ENCODE assay signal across 11 cellular contexts in genomic region chr1:205301842-205302588, GRCh38. TPM values are rescaled to one million over a fixed set of nuclear protein-coding genes. Genes with fewer than 3 reads are reported as not detected.
DNase-seq lines count a peak whose midpoint lies in the region; ATAC-seq and TF ChIP-seq lines count a peak whose summit lies in the region.
"Had no signal": no experiment of that assay in that cellular context is flagged by ENCODE, and none has a peak within 500 bp of the region (broad histone marks: within the 10 kb centered on the region; RNA-seq: fewer than 3 reads in every experiment).

No MANE protein-coding gene starts in this region.

- H3K9me3 Mint-ChIP-seq in H9 (no peaks in the 10 kb centered on the region; a peak in 1 of 5 replicates), WTC11 (no peaks in the 10 kb centered on the region)
- no peaks in the 10 kb centered on the region for H3K9me3 Mint-ChIP-seq in stimulated activated effector memory CD8-positive, alpha-beta T cell treated with anti-CD3 and anti-CD28 coated beads, Interleukin-12 subunit alpha, Interleukin-12 subunit beta, amount 100 ng/mL, for 72 hours
- no peaks in the 10 kb centered on the region for H3K9me3 Mint-ChIP-seq in natural killer cell treated with Interleukin-12 subunit alpha and Interleukin-12 subunit beta and Interleukin-15 and Interleukin-18, amount 100 ng/mL, for 72 hours
- H3K9me3 Mint-ChIP-seq in activated T-helper 2 cell treated with anti-CD3 and anti-CD28 coated beads, Interferon-gamma antibody, Interleukin-2, Interleukin-4, amounts not matched to agents 10 μg/mL and 5 μg/mL and 100 μg/mL, durations not matched to agents 14 hours and 24 hours and 36 hours: no peaks in the 10 kb centered on the region

- peak overlapping the region; percentile 42 for H2BK5ac ChIP-seq in H9 (ENCODE audit: insufficient read length, low read length)

- H3K79me1 ChIP-seq in H9 (ENCODE audit: insufficient read depth, low read depth, low read length, poor library complexity, severe bottlenecking): no peaks in the 10 kb centered on the region

- peak overlapping the region; percentile 24 for H3K18ac ChIP-seq in H9 (ENCODE audit: insufficient read length, low read depth, low read length)

- no peak; the same call in 1 of the 2 replicates for ATAC-seq in WTC11
- no peak for ATAC-seq in stimulated activated effector memory CD8-positive, alpha-beta T cell treated with anti-CD3 and anti-CD28 coated beads, Interleukin-12 subunit alpha, Interleukin-12 subunit beta, amount 100 ng/mL, for 72 hours
- ATAC-seq in heart right ventricle: no peak
- no peak for ATAC-seq in natural killer cell treated with Interleukin-12 subunit alpha and Interleukin-12 subunit beta and Interleukin-15 and Interleukin-18, amount 100 ng/mL, for 72 hours
- ATAC-seq: K562 had no signal

- no peak overlapping the region for H3T11ph ChIP-seq in H9 (ENCODE audit: low read length)

- no peak overlapping the region for H2BK15ac ChIP-seq in H9 (ENCODE audit: low read depth, low read length)

- H3K23me2 ChIP-seq in H9 (ENCODE audit: insufficient read length, low read depth, low read length, poor library complexity, severe bottlenecking): peaks cover 5% of the 10 kb centered on the region

- no peak overlapping the region for H3K4ac ChIP-seq in H9 (ENCODE audit: low read depth, low read length)

- no peak overlapping the region for H2AFZ ChIP-seq in H9 (ENCODE audit: low read length)

- H3K27ac Mint-ChIP-seq in H9 (peak overlapping the region; percentile 100), WTC11 (peak overlapping the region; percentile 100)
- H3K27ac Mint-ChIP-seq in stimulated activated effector memory CD8-positive, alpha-beta T cell treated with anti-CD3 and anti-CD28 coated beads, Interleukin-12 subunit alpha, Interleukin-12 subunit beta, amount 100 ng/mL, for 72 hours: peak overlapping the region; percentile 56
- no peak overlapping the region for H3K27ac Mint-ChIP-seq in natural killer cell treated with Interleukin-12 subunit alpha and Interleukin-12 subunit beta and Interleukin-15 and Interleukin-18, amount 100 ng/mL, for 72 hours
- H3K27ac Mint-ChIP-seq in activated T-helper 2 cell treated with anti-CD3 and anti-CD28 coated beads, Interferon-gamma antibody, Interleukin-2, Interleukin-4, amounts not matched to agents 10 μg/mL and 5 μg/mL and 100 μg/mL, durations not matched to agents 14 hours and 24 hours and 36 hours: no peak overlapping the region

- no peak overlapping the region for H4K8ac ChIP-seq in H9 (replicated peaks; ENCODE audit: insufficient read length, low read depth, low read length)

- no peaks in the 10 kb centered on the region for H3K9me3 ChIP-seq in H9 (ENCODE audit: control insufficient read depth, low read depth, low read length)
- no peaks in the 10 kb centered on the region for H3K9me3 ChIP-seq in iPS-15b (ENCODE audit: control insufficient read depth, insufficient read depth, low read length)
- H3K9me3 ChIP-seq in heart right ventricle: no peaks in the 10 kb centered on the region

- peak overlapping the region; percentile 8 for H2BK120ac ChIP-seq in H9 (ENCODE audit: low read depth, low read length, poor library complexity, severe bottlenecking)

- no peak overlapping the region for H3K56ac ChIP-seq in H9 (ENCODE audit: insufficient read length, low read depth, low read length)

- TF ChIP-seq CTCF in H9 (conservative IDR thresholded peaks at IDR 0.05) (no peak), WTC11 (IDR thresholded peaks at IDR 0.05) (no peak), heart right ventricle (IDR thresholded peaks at IDR 0.05) (no peak)

- H3K4me3 Mint-ChIP-seq in H9 (peak overlapping the region; percentile 0 to 74; a peak in 3 of 5 replicates), WTC11 (peak overlapping the region; percentile 38)
- no peak overlapping the region for H3K4me3 Mint-ChIP-seq in stimulated activated effector memory CD8-positive, alpha-beta T cell treated with anti-CD3 and anti-CD28 coated beads, Interleukin-12 subunit alpha, Interleukin-12 subunit beta, amount 100 ng/mL, for 72 hours
- H3K4me3 Mint-ChIP-seq in natural killer cell treated with Interleukin-12 subunit alpha and Interleukin-12 subunit beta and Interleukin-15 and Interleukin-18, amount 100 ng/mL, for 72 hours: no peak overlapping the region
- H3K4me3 Mint-ChIP-seq in activated T-helper 2 cell treated with anti-CD3 and anti-CD28 coated beads, Interferon-gamma antibody, Interleukin-2, Interleukin-4, amounts not matched to agents 10 μg/mL and 5 μg/mL and 100 μg/mL, durations not matched to agents 14 hours and 24 hours and 36 hours (ENCODE audit: low read depth): no peak overlapping the region

- CTCF ChIA-PET in WTC11 (lab: Charles Lee): interaction anchor here (0.5 to 8.7 kb wide), 17 partner anchors 12 to 240 kb away, joined by 3 to 114 read pairs (median 8); partner anchors contain the start of genes NUAK2 and TMCC2

- H3K4me1 ChIP-seq in H9 (ENCODE audit: insufficient read depth, low read length) (peaks cover 15% of the 10 kb centered on the region; the same call in 1 of the 2 replicates), iPS-15b (ENCODE audit: control insufficient read depth, insufficient read depth, low read length) (peaks cover 35% of the 10 kb centered on the region), heart right ventricle (peaks cover 0 to 17% (median 0%) of the 10 kb centered on the region in 9 donors)

- H3K4me2 ChIP-seq in H9 (ENCODE audit: insufficient read depth, insufficient read length, low read length): peak overlapping the region; percentile 15

- H3K9ac ChIP-seq in H9 (ENCODE audit: extremely low read depth, insufficient read length, low read length) (peak overlapping the region; percentile 1), iPS-15b (ENCODE audit: low read depth, low read length) (peak overlapping the region; percentile 58)

- no CpG with 5 or more reads among the region's 6 CpGs for WGBS in H9 (ENCODE audit: extremely low coverage, insufficient read length, low lambda C conversion rate)
- 87 to 91% methylated on average over 6 of the region's 6 CpGs for WGBS in heart right ventricle, 2 donors

- no peaks in the 10 kb centered on the region for H3K27me3 ChIP-seq in H9 (ENCODE audit: insufficient read depth, low read length)
- no peaks in the 10 kb centered on the region for H3K27me3 ChIP-seq in iPS-15b (ENCODE audit: control insufficient read depth, insufficient read depth, low read length)
- no peaks in the 10 kb centered on the region for H3K27me3 ChIP-seq in heart right ventricle

- H4K5ac ChIP-seq in H9 (ENCODE audit: insufficient read length, low read depth, low read length): no peak overlapping the region

- H3K4me1 Mint-ChIP-seq in H9: peaks cover 49 to 60% of the 10 kb centered on the region in 2 experiments
- peaks cover 55% of the 10 kb centered on the region for H3K4me1 Mint-ChIP-seq in WTC11
- peaks cover 35% of the 10 kb centered on the region for H3K4me1 Mint-ChIP-seq in stimulated activated effector memory CD8-positive, alpha-beta T cell treated with anti-CD3 and anti-CD28 coated beads, Interleukin-12 subunit alpha, Interleukin-12 subunit beta, amount 100 ng/mL, for 72 hours
- H3K4me1 Mint-ChIP-seq in natural killer cell treated with Interleukin-12 subunit alpha and Interleukin-12 subunit beta and Interleukin-15 and Interleukin-18, amount 100 ng/mL, for 72 hours (ENCODE audit: low read depth in 2 of 2): peaks cover 14 to 15% of the 10 kb centered on the region in 2 donors
- peaks cover 13% of the 10 kb centered on the region for H3K4me1 Mint-ChIP-seq in activated T-helper 2 cell treated with anti-CD3 and anti-CD28 coated beads, Interferon-gamma antibody, Interleukin-2, Interleukin-4, amounts not matched to agents 10 μg/mL and 5 μg/mL and 100 μg/mL, durations not matched to agents 14 hours and 24 hours and 36 hours (ENCODE audit: low read depth)

- DNase-seq in H9 (no peak), WTC11 (ENCODE audit: low spot score) (no peak), nucleus accumbens (lab: John Stamatoyannopoulos, UW) (no peak), heart right ventricle (no peak)
- no peak for DNase-seq in stimulated activated effector memory CD8-positive, alpha-beta T cell treated with anti-CD3 and anti-CD28 coated beads, Interleukin-12 subunit alpha, Interleukin-12 subunit beta, amount 100 ng/mL, for 72 hours (ENCODE audit: low spot score in 2 of 2)
- no peak for DNase-seq in natural killer cell treated with Interleukin-12 subunit alpha and Interleukin-12 subunit beta and Interleukin-15 and Interleukin-18, amount 100 ng/mL, for 72 hours (ENCODE audit: low spot score)
- no peak for DNase-seq in activated T-helper 2 cell treated with anti-CD3 and anti-CD28 coated beads, Interferon-gamma antibody, Interleukin-2, Interleukin-4, amounts not matched to agents 10 μg/mL and 5 μg/mL and 100 μg/mL, durations not matched to agents 14 hours and 24 hours and 36 hours (ENCODE audit: low spot score)
- DNase-seq: activated CD4-positive, alpha-beta T cell treated with anti-CD3 and anti-CD28 coated beads, Interleukin-2, amount 50 U/mL, for 48 hours; NK-92 treated with Interleukin-12 subunit alpha and Interleukin-12 subunit beta, amount 100 ng/mL, for 24 hours had no signal

- H3K36me3 ChIP-seq in iPS-15b (ENCODE audit: control insufficient read depth, insufficient read depth, low read length) (peaks cover 41% of the 10 kb centered on the region), heart right ventricle (peaks cover 0 to 55% (median 0%) of the 10 kb centered on the region in 9 donors)

- H3K79me2 ChIP-seq in H9 (ENCODE audit: insufficient read depth, low read length): no peaks in the 10 kb centered on the region

- H2BK20ac ChIP-seq in H9 (ENCODE audit: low read depth, low read length, poor library complexity, severe bottlenecking): no peak overlapping the region

- H3K27me3 Mint-ChIP-seq in H9 (ENCODE audit: low read depth) (no peaks in the 10 kb centered on the region), WTC11 (ENCODE audit: low read depth) (no peaks in the 10 kb centered on the region)
- no peaks in the 10 kb centered on the region for H3K27me3 Mint-ChIP-seq in natural killer cell treated with Interleukin-12 subunit alpha and Interleukin-12 subunit beta and Interleukin-15 and Interleukin-18, amount 100 ng/mL, for 72 hours
- no peaks in the 10 kb centered on the region for H3K27me3 Mint-ChIP-seq in activated T-helper 2 cell treated with anti-CD3 and anti-CD28 coated beads, Interferon-gamma antibody, Interleukin-2, Interleukin-4, amounts not matched to agents 10 μg/mL and 5 μg/mL and 100 μg/mL, durations not matched to agents 14 hours and 24 hours and 36 hours (ENCODE audit: low read depth)

- peak overlapping the region; percentile 52 for H2BK12ac ChIP-seq in H9 (ENCODE audit: insufficient read length, low read depth, low read length)

- H4K20me1 ChIP-seq in H9 (ENCODE audit: control insufficient read depth, insufficient read depth, insufficient read length): no peaks in the 10 kb centered on the region

- H4K91ac ChIP-seq in H9 (ENCODE audit: insufficient read length, low read depth, low read length): peak overlapping the region; percentile 12

- intact Hi-C loops in heart right ventricle (cut with DNase I): no loop called here
- intact Hi-C loops in activated T-helper 2 cell treated with anti-CD3 and anti-CD28 coated beads, Interferon-gamma antibody, Interleukin-2, Interleukin-4, amounts not matched to agents 10 μg/mL and 5 μg/mL and 100 μg/mL, durations not matched to agents 14 hours and 24 hours and 36 hours (cut with micrococcal nuclease): no loop called here

- H3K23ac ChIP-seq in H9 (ENCODE audit: insufficient read length, low read depth, low read length): no peak overlapping the region

- H3K4me3 ChIP-seq in iPS-15b (ENCODE audit: low read depth, low read length) (no peak overlapping the region), heart right ventricle (no peak overlapping the region)
- H3K4me3 ChIP-seq: K562 had no signal

- POLR2A ChIA-PET in WTC11 (lab: Charles Lee): interaction anchor here (0.8 to 7.7 kb wide), 10 partner anchors 12 to 143 kb away, joined by 3 to 186 read pairs (median 12); partner anchors contain the start of gene NUAK2

- peak overlapping the region; percentile 69 for H3K14ac ChIP-seq in H9 (ENCODE audit: insufficient read depth, low read length)

- no peak overlapping the region for H2AK5ac ChIP-seq in H9 (ENCODE audit: insufficient read length, low read length)

- H3K36me3 Mint-ChIP-seq in H9 (ENCODE audit: insufficient read depth in 1 of 3, low read depth in 3 of 3): peaks cover 29 to 47% (median 47%) of the 10 kb centered on the region in 3 experiments
- peaks cover 35% of the 10 kb centered on the region for H3K36me3 Mint-ChIP-seq in WTC11
- peaks cover 51% of the 10 kb centered on the region for H3K36me3 Mint-ChIP-seq in stimulated activated effector memory CD8-positive, alpha-beta T cell treated with anti-CD3 and anti-CD28 coated beads, Interleukin-12 subunit alpha, Interleukin-12 subunit beta, amount 100 ng/mL, for 72 hours
- H3K36me3 Mint-ChIP-seq in natural killer cell treated with Interleukin-12 subunit alpha and Interleukin-12 subunit beta and Interleukin-15 and Interleukin-18, amount 100 ng/mL, for 72 hours: no peaks in the 10 kb centered on the region
- peaks cover 23% of the 10 kb centered on the region for H3K36me3 Mint-ChIP-seq in activated T-helper 2 cell treated with anti-CD3 and anti-CD28 coated beads, Interferon-gamma antibody, Interleukin-2, Interleukin-4, amounts not matched to agents 10 μg/mL and 5 μg/mL and 100 μg/mL, durations not matched to agents 14 hours and 24 hours and 36 hours (ENCODE audit: low read depth)

- peak overlapping the region; percentile 99 for H3K27ac ChIP-seq in H9 (ENCODE audit: insufficient read length, low read depth, low read length)
- no peak overlapping the region for H3K27ac ChIP-seq in heart right ventricle

RNA-seq across cellular contexts. Expression of gene NUAK2, which starts 19.5 kb away (rescaled TPM):
- 15.4 and 15.5 TPM in 2 replicates for total RNA-seq in H9 (2021)
- 8.7 to 10.8 TPM (median 10.8 TPM) in 3 replicates for total RNA-seq in WTC11 (2021)
- 1 to 10 TPM in 2 of 10 donors, under 1 TPM in 8; 0.25 to 3.1 (median 0.56) TPM for total RNA-seq in heart right ventricle
- polyA plus RNA-seq in heart right ventricle: under 1 TPM; 0.29 to 0.45 TPM
- 1 to 10 TPM; 1.0 to 2.5 TPM for total RNA-seq in natural killer cell treated with Interleukin-12 subunit alpha and Interleukin-12 subunit beta and Interleukin-15 and Interleukin-18, amount 100 ng/mL, for 72 hours
- 0.41 and 0.44 TPM in 2 replicates for total RNA-seq in activated T-helper 2 cell treated with anti-CD3 and anti-CD28 coated beads, Interferon-gamma antibody, Interleukin-2, Interleukin-4, amounts not matched to agents 10 μg/mL and 5 μg/mL and 100 μg/mL, durations not matched to agents 14 hours and 24 hours and 36 hours

RNA-seq across cellular contexts. Expression of gene KLHDC8A, which starts 54.7 kb away (rescaled TPM):
- 0.96 and 1.0 TPM in 2 replicates for total RNA-seq in H9 (2021)
- 1.6 to 1.7 TPM (median 1.7 TPM) in 3 replicates for total RNA-seq in WTC11 (2021)
- under 1 TPM in 1 of 10 donors, not detected in 9; 0.16 TPM for total RNA-seq in heart right ventricle
- under 1 TPM in 1 of 2 donors, not detected in 1; 0.15 TPM for polyA plus RNA-seq in heart right ventricle
- not detected for total RNA-seq in natural killer cell treated with Interleukin-12 subunit alpha and Interleukin-12 subunit beta and Interleukin-15 and Interleukin-18, amount 100 ng/mL, for 72 hours
- not detected in 2 replicates for total RNA-seq in activated T-helper 2 cell treated with anti-CD3 and anti-CD28 coated beads, Interferon-gamma antibody, Interleukin-2, Interleukin-4, amounts not matched to agents 10 μg/mL and 5 μg/mL and 100 μg/mL, durations not matched to agents 14 hours and 24 hours and 36 hours

Comparison
In these comparisons a context has a peak if more than half of its experiments do, and no peak if none do; other contexts are left out.
1. H3K27ac Mint-ChIP-seq: peak in H9 (3 of 3), WTC11 (single experiment) and stimulated activated effector memory CD8-positive, alpha-beta T cell treated with anti-CD3 and anti-CD28 coated beads, Interleukin-12 subunit alpha, Interleukin-12 subunit beta, amount 100 ng/mL, for 72 hours (single experiment); none in natural killer cell treated with Interleukin-12 subunit alpha and Interleukin-12 subunit beta and Interleukin-15 and Interleukin-18, amount 100 ng/mL, for 72 hours (0 of 2) and activated T-helper 2 cell treated with anti-CD3 and anti-CD28 coated beads, Interferon-gamma antibody, Interleukin-2, Interleukin-4, amounts not matched to agents 10 μg/mL and 5 μg/mL and 100 μg/mL, durations not matched to agents 14 hours and 24 hours and 36 hours (single experiment).
2. H3K4me3 Mint-ChIP-seq: peak in H9 (2 of 2) and WTC11 (single experiment); none in stimulated activated effector memory CD8-positive, alpha-beta T cell treated with anti-CD3 and anti-CD28 coated beads, Interleukin-12 subunit alpha, Interleukin-12 subunit beta, amount 100 ng/mL, for 72 hours (single experiment), natural killer cell treated with Interleukin-12 subunit alpha and Interleukin-12 subunit beta and Interleukin-15 and Interleukin-18, amount 100 ng/mL, for 72 hours (single experiment) and activated T-helper 2 cell treated with anti-CD3 and anti-CD28 coated beads, Interferon-gamma antibody, Interleukin-2, Interleukin-4, amounts not matched to agents 10 μg/mL and 5 μg/mL and 100 μg/mL, durations not matched to agents 14 hours and 24 hours and 36 hours (single experiment).